In the genomic region with DNA sequence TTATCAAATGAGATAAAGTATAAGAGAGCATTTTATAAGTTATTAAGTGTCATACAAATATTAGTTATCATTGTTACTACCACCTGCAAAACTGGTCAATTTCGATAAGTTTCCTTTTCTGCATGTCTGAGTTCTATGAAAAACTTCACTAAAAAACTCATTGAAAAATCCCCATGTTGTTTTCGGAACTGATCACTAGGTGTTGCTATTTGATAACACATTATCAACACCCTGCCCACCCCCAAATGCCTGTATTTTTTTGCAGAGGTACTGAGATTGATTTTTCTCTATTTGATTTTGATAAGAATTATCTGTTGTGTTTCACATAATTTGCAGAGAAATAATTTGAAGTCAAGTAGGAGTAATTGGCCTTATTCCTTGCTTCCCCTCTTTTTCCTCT, we compare ENCODE assay signal across 9 cellular contexts. TPM values are rescaled to one million over a fixed set of nuclear protein-coding genes. Genes with fewer than 3 reads are reported as not detected.
DNase-seq lines count a peak whose midpoint lies in the region; ATAC-seq and TF ChIP-seq lines count a peak whose summit lies in the region.
"Had no signal": no experiment of that assay in that cellular context is flagged by ENCODE, and none has a peak within 500 bp of the region (broad histone marks: within the 10 kb centered on the region; RNA-seq: fewer than 3 reads in every experiment).

No MANE protein-coding gene starts in this region.

- H3K4me3 Mint-ChIP-seq in nephron = no peak overlapping the region
- H3K4me3 Mint-ChIP-seq in activated CD4-positive, alpha-beta T cell treated with anti-CD3 and anti-CD28 coated beads for 36 hours = no peak overlapping the region
- H3K4me3 Mint-ChIP-seq: central memory CD8-positive, alpha-beta T cell had no signal

- H3K9me3 ChIP-seq in mammary epithelial cell (replicated peaks; ENCODE audit: insufficient read depth, low read length) = no peaks in the 10 kb centered on the region

- CTCF ChIA-PET in mammary epithelial cell (lab: Charles Lee; ENCODE audit: low non-redundant PET) = interaction anchor here (0.6 to 1.0 kb wide), 2 partner anchors 297 to 331 kb away, joined by 3 to 4 read pairs; no protein-coding TSS in a partner anchor
- CTCF ChIA-PET in activated CD4-positive, alpha-beta T cell treated with anti-CD3 and anti-CD28 coated beads for 36 hours (lab: Charles Lee) = interaction anchor here (0.7 to 3.0 kb wide), 10 partner anchors 19 to 331 kb away, joined by 3 to 14 read pairs (median 6); no protein-coding TSS in a partner anchor

- intact Hi-C loops in mammary epithelial cell (cut with micrococcal nuclease) = loop anchor here (1.0 to 5.0 kb wide), 7 partner anchors 55 to 895 kb away; a partner anchor contains a TSS
- intact Hi-C loops in activated CD4-positive, alpha-beta T cell treated with anti-CD3 and anti-CD28 coated beads for 36 hours (cut with DNase I, micrococcal nuclease) = loop anchor here (1.0 to 10.0 kb wide), 3 partner anchors 289 to 892 kb away; no protein-coding TSS in a partner anchor

- 6% methylated on average over 2 of the region's 2 CpGs for WGBS in mammary epithelial cell (ENCODE audit: low coverage, missing lambda C conversion rate)

- H4K20me1 ChIP-seq in mammary epithelial cell (ENCODE audit: insufficient read depth, low read length) = no peaks in the 10 kb centered on the region

- POLR2A ChIA-PET in activated CD4-positive, alpha-beta T cell treated with anti-CD3 and anti-CD28 coated beads for 36 hours (lab: Charles Lee) = no interaction called here

- no peak overlapping the region for H3K27ac ChIP-seq in mammary epithelial cell (ENCODE audit: insufficient read depth, low read depth, low read length)

- H3K79me2 ChIP-seq in mammary epithelial cell (ENCODE audit: insufficient read depth, low read length) = no peaks in the 10 kb centered on the region

- no peaks in the 10 kb centered on the region for H3K36me3 Mint-ChIP-seq in nephron (ENCODE audit: low read depth)
- H3K36me3 Mint-ChIP-seq in activated CD4-positive, alpha-beta T cell treated with anti-CD3 and anti-CD28 coated beads for 36 hours (ENCODE audit: low read depth) = no peaks in the 10 kb centered on the region

- H3K4me2 ChIP-seq in mammary epithelial cell (ENCODE audit: insufficient read depth, low read depth, low read length) = no peak overlapping the region

- H3K27me3 Mint-ChIP-seq in nephron (ENCODE audit: low read depth) = peaks cover 12% of the 10 kb centered on the region
- no peaks in the 10 kb centered on the region for H3K27me3 Mint-ChIP-seq in activated CD4-positive, alpha-beta T cell treated with anti-CD3 and anti-CD28 coated beads for 36 hours

- H3K9ac ChIP-seq in mammary epithelial cell (ENCODE audit: insufficient read depth, low read length) = no peak overlapping the region

- H2AFZ ChIP-seq in mammary epithelial cell (ENCODE audit: low read depth, low read length) = no peak overlapping the region

- peak; percentile 46 to 51 for TF ChIP-seq CTCF in mammary epithelial cell (conservative IDR thresholded peaks at IDR 0.05 in 1 of 2, IDR thresholded peaks at IDR 0.05 in 1 of 2; ENCODE audit: extremely low read depth in 1 of 2, insufficient read depth in 1 of 2, low read depth in 1 of 2, low read length in 2 of 2)
- TF ChIP-seq CTCF in nephron (IDR thresholded peaks at IDR 0.05; ENCODE audit: unreplicated experiment in 3 of 3) = peak; percentile 63 to 78 (median 66)

- ATAC-seq in GM19328 (IDR thresholded peaks at IDR 0.05; ENCODE audit: unreplicated experiment) (no peak), HG02852 (IDR thresholded peaks at IDR 0.05; ENCODE audit: unreplicated experiment) (no peak)
- ATAC-seq in activated CD4-positive, alpha-beta T cell treated with anti-CD3 and anti-CD28 coated beads for 36 hours = no peak

- no TSS peak for BruUV-seq in mammary epithelial cell (replicated peaks; lab: Mats Ljungman, UMichigan)

- H3K27me3 ChIP-seq in mammary epithelial cell (ENCODE audit: insufficient read depth, low read length) = no peaks in the 10 kb centered on the region

- H3K4me1 Mint-ChIP-seq in nephron = peaks cover 17% of the 10 kb centered on the region
- peaks cover 7% of the 10 kb centered on the region for H3K4me1 Mint-ChIP-seq in activated CD4-positive, alpha-beta T cell treated with anti-CD3 and anti-CD28 coated beads for 36 hours
- H3K4me1 Mint-ChIP-seq: central memory CD8-positive, alpha-beta T cell had no signal

- in situ Hi-C loops in KBM-7 (cut with MboI; ENCODE audit: low pct_unique_long_range_greater_than_20kb, low sequenced_read_pairs) (loop anchor here (25.0 kb wide), 1 partner anchor 295 kb away; no protein-coding TSS in a partner anchor), mammary epithelial cell (cut with MboI; ENCODE audit: low sequenced_read_pairs in 2 of 2) (loop anchor here (5.0 to 10.0 kb wide), 2 partner anchors 292 to 300 kb away; no protein-coding TSS in a partner anchor)

- H3K27ac Mint-ChIP-seq in nephron = no peak overlapping the region
- H3K27ac Mint-ChIP-seq in activated CD4-positive, alpha-beta T cell treated with anti-CD3 and anti-CD28 coated beads for 36 hours = no peak overlapping the region

- dilution Hi-C loops in mammary epithelial cell (cut with HindIII; ENCODE audit: low sequenced_read_pairs) = loop anchor here (5.0 to 25.0 kb wide), 2 partner anchors 45 to 295 kb away; no protein-coding TSS in a partner anchor

- H3K36me3 ChIP-seq in mammary epithelial cell (ENCODE audit: insufficient read depth, low read length) = no peaks in the 10 kb centered on the region

- H3K4me3 ChIP-seq in mammary epithelial cell (replicated peaks in 1 of 3; ENCODE audit: insufficient read depth in 1 of 3, low read depth in 2 of 3, low read length in 3 of 3) = no peak overlapping the region

- peak; percentile 71 for DNase-seq in COLO829 (ENCODE audit: low spot score)
- peak; percentile 48 for DNase-seq in KBM-7
- DNase-seq in mammary epithelial cell = no peak
- DNase-seq in LoVo (ENCODE audit: low spot score) = no peak
- no peak for DNase-seq in activated CD4-positive, alpha-beta T cell treated with anti-CD3 and anti-CD28 coated beads for 36 hours

- no peaks in the 10 kb centered on the region for H3K4me1 ChIP-seq in mammary epithelial cell (ENCODE audit: insufficient read depth, low read length)

- no peaks in the 10 kb centered on the region for H3K9me3 Mint-ChIP-seq in nephron
- peaks cover 6% of the 10 kb centered on the region for H3K9me3 Mint-ChIP-seq in activated CD4-positive, alpha-beta T cell treated with anti-CD3 and anti-CD28 coated beads for 36 hours (ENCODE audit: low read depth)
- H3K9me3 Mint-ChIP-seq: central memory CD8-positive, alpha-beta T cell had no signal

RNA-seq across cellular contexts. Expression of a gene that starts 22.1 kb away (rescaled TPM):
- total RNA-seq in mammary epithelial cell = 1 to 10 TPM; 1.6 to 2.7 TPM
- 1.6 TPM for polyA plus RNA-seq in mammary epithelial cell
- polyA minus RNA-seq in mammary epithelial cell = not detected
- 1 to 10 TPM in 1 of 2 experiments, under 1 TPM in 1; 0.98 to 1.9 TPM for total RNA-seq in activated CD4-positive, alpha-beta T cell treated with anti-CD3 and anti-CD28 coated beads for 36 hours

RNA-seq across cellular contexts. Expression of a gene that starts 55.7 kb away (rescaled TPM):
- total RNA-seq in mammary epithelial cell = not detected
- not detected for polyA plus RNA-seq in mammary epithelial cell
- not detected for polyA minus RNA-seq in mammary epithelial cell
- total RNA-seq in activated CD4-positive, alpha-beta T cell treated with anti-CD3 and anti-CD28 coated beads for 36 hours = not detected

Comparison
In these comparisons a context has a peak if more than half of its experiments do, and no peak if none do; other contexts are left out.
1. DNase-seq: peak in COLO829 (single experiment) and KBM-7 (single experiment); none in mammary epithelial cell (single experiment), LoVo (single experiment) and activated CD4-positive, alpha-beta T cell treated with anti-CD3 and anti-CD28 coated beads for 36 hours (single experiment).